ENCODE assay signal across 1 cellular context in genomic region chrX:10156199-10157031, GRCh38.
TF ChIP-seq lines count a peak whose summit lies in the region.

Gene CLCN4, plus strand, starts transcription at chrX:10156975. Its CDS starts 28,058 bp downstream, at chrX:10185033.

TF ChIP-seq in HepG2, 621 proteins besides CTCF, POLR2A, EP300 and RAD21 (continued from another document and continues in another):
- TF ChIP-seq ZBTB4 (CRISPR knock-in tag; IDR thresholded peaks at IDR 0.05; ENCODE audit: borderline replicate concordance) (no peak), PHF5A (CRISPR knock-in tag; IDR thresholded peaks at IDR 0.05; ENCODE audit: low read depth, unreplicated experiment) (no peak), RARG (CRISPR knock-in tag; IDR thresholded peaks at IDR 0.05; ENCODE audit: low read depth) (no peak), ZMAT5 (CRISPR knock-in tag; IDR thresholded peaks at IDR 0.05; ENCODE audit: borderline replicate concordance, low read depth) (no peak), ZKSCAN5 (CRISPR knock-in tag; IDR thresholded peaks at IDR 0.05) (no peak), NFAT5 (CRISPR knock-in tag; IDR thresholded peaks at IDR 0.05) (no peak), DRAP1 (CRISPR knock-in tag; IDR thresholded peaks at IDR 0.05) (peak; percentile 52; the same call in 1 of the 2 replicates), NR2F6 (IDR thresholded peaks at IDR 0.05) (no peak), NR2F6 (CRISPR knock-in tag; IDR thresholded peaks at IDR 0.05) (no peak), PHF8 (CRISPR knock-in tag; IDR thresholded peaks at IDR 0.05) (peak; percentile 53), HOXD1 (CRISPR knock-in tag; IDR thresholded peaks at IDR 0.05) (no peak), NR1H2 (CRISPR knock-in tag; IDR thresholded peaks at IDR 0.05; ENCODE audit: borderline replicate concordance, low read depth) (no peak), ZBTB2 (CRISPR knock-in tag; IDR thresholded peaks at IDR 0.05; ENCODE audit: low read depth) (no peak), POGZ (CRISPR knock-in tag; IDR thresholded peaks at IDR 0.05) (no peak), ARID3A (IDR thresholded peaks at IDR 0.05; ENCODE audit: low read depth, low read length) (no peak), ZNF318 (CRISPR knock-in tag; IDR thresholded peaks at IDR 0.05) (no peak), PHF21A (CRISPR knock-in tag; IDR thresholded peaks at IDR 0.05) (0 out of 2 replicates have a peak, but pooled peaks have one; percentile 27), BCLAF1 (IDR thresholded peaks at IDR 0.05) (no peak), ADNP (CRISPR knock-in tag; IDR thresholded peaks at IDR 0.05) (no peak)
